Comparison of ENCODE assay signal across 8 cellular contexts in the genomic region with DNA sequence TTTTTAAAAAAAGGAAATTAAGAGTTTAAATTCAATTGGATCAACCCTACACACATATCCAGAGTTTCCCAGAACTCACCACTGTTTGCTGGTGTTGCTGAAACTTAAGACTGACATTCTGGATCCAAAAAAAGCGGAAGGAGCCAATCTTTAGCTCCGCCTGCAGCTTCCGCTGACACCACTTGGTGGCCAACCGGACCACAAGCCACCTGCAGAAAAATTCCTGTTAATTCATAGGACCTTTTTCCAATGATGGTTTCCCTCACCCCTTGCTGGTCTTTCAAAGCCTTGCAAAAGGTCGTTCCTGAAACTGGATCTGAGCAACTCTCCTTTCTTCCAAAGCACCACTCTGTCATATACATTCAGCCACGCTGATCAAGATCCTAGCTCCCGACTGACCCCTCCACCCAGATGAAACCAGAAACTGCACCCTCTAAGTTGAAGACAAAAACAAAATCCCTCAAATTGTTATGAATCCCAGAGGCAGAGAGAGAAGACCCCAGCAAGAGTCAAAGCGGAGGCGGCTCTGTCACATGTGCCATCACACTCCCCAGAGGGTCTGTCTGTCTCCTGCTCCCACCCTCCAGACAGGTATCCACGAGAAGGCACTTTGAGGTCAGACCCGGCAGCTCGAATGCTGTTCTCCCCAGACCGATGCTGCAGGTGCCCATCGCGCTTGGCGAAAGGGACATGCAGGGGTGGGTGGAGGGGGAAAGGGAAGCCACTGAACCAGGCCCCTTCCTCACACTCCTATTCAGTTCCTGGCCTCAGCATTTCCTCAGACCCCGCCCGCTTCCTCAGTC. TPM values are rescaled to one million over a fixed set of nuclear protein-coding genes. Genes with fewer than 3 reads are reported as not detected.
DNase-seq lines count a peak whose midpoint lies in the region; ATAC-seq lines count a peak whose summit lies in the region.

No MANE protein-coding gene starts in this region.

- H3K4me1 ChIP-seq in trophoblast cell (ENCODE audit: control insufficient read depth in 1 of 2, insufficient read depth in 2 of 2, low read length in 2 of 2) = peaks cover 0 to 4% of the 10 kb centered on the region in 2 experiments

- peaks cover 20 to 45% of the 10 kb centered on the region in 2 experiments for H3K36me3 ChIP-seq in trophoblast cell (ENCODE audit: control insufficient read depth in 1 of 2, insufficient read depth in 2 of 2, low read length in 2 of 2)

- peak overlapping the region; percentile 27 for H4K8ac ChIP-seq in trophoblast cell (ENCODE audit: low read depth, low read length)

- 0 to 1% (median 0%) methylated on average over 18 of the region's 18 CpGs for WGBS in adipose tissue, 3 donors
- no CpG with 5 or more reads among the region's 18 CpGs for WGBS in trophoblast cell (ENCODE audit: extremely low coverage, insufficient coverage, insufficient read length)

- H3K79me2 ChIP-seq in trophoblast cell (ENCODE audit: control insufficient read depth, insufficient read depth, low read length, poor library complexity) = peaks cover 8% of the 10 kb centered on the region

- H3K27ac ChIP-seq in adipose tissue (ENCODE audit: low read depth, low read length) = peak overlapping the region; percentile 71
- H3K27ac ChIP-seq in trophoblast cell (ENCODE audit: low read depth, low read length) = no peak overlapping the region

- no peak overlapping the region for H3K23ac ChIP-seq in trophoblast cell (ENCODE audit: low read length)

- H2BK5ac ChIP-seq in trophoblast cell (ENCODE audit: low read depth, low read length, poor library complexity) = no peak overlapping the region

- no peaks in the 10 kb centered on the region for H3K27me3 ChIP-seq in trophoblast cell (ENCODE audit: insufficient read depth, low read length)

- H3K79me1 ChIP-seq in trophoblast cell (ENCODE audit: low read length) = peaks cover 10% of the 10 kb centered on the region

- intact Hi-C loops in cardiac septum (cut with DNase I) = no loop called here

- H3K4me3 ChIP-seq in trophoblast cell (ENCODE audit: low read depth, low read length) = peak overlapping the region; percentile 74

- no peak overlapping the region for H2BK12ac ChIP-seq in trophoblast cell (ENCODE audit: low read length)

- H2BK120ac ChIP-seq in trophoblast cell (ENCODE audit: insufficient read depth, low read length, poor library complexity) = peak overlapping the region; percentile 2

- peak overlapping the region; percentile 24 for H2AK5ac ChIP-seq in trophoblast cell (ENCODE audit: low read length)

- peak overlapping the region; percentile 53 for H3K4ac ChIP-seq in trophoblast cell (ENCODE audit: low read depth, low read length)

- no peak overlapping the region for H3K18ac ChIP-seq in trophoblast cell (ENCODE audit: low read length)

- DNase-seq in stimulated activated CD4-positive, alpha-beta T cell treated with anti-CD3 and anti-CD28 coated beads, Interleukin-15, amount 100 ng/mL, for 24 hours = peak; percentile 57
- DNase-seq in stimulated activated CD4-positive, alpha-beta T cell treated with anti-CD3 and anti-CD28 coated beads, Interleukin-1b, Interleukin-23, amount 100 ng/mL, for 48 hours = no peak
- DNase-seq in OCI-M1 (lab: John Stamatoyannopoulos, UW) = peak; percentile 94
- peak; percentile 79 for DNase-seq in cardiac septum (ENCODE audit: low spot score)
- DNase-seq in trophoblast cell = peak; percentile 61 to 77
- DNase-seq in NK-92 (lab: John Stamatoyannopoulos, UW; ENCODE audit: unreplicated experiment) = no peak

- peaks cover 1% of the 10 kb centered on the region for H3K9me3 ChIP-seq in trophoblast cell (ENCODE audit: insufficient read depth, low read depth, low read length)

- no peak overlapping the region for H2AFZ ChIP-seq in trophoblast cell (ENCODE audit: insufficient read depth, low read length, poor library complexity)

- H3K14ac ChIP-seq in trophoblast cell (ENCODE audit: low read length) = peak overlapping the region; percentile 41

- H3K9ac ChIP-seq in trophoblast cell (ENCODE audit: low read length) = peak overlapping the region; percentile 14

- ATAC-seq in HG03342 (IDR thresholded peaks at IDR 0.05; ENCODE audit: unreplicated experiment) = peak; percentile 8

- H4K12ac ChIP-seq in trophoblast cell (ENCODE audit: low read depth, low read length) = peak overlapping the region; percentile 10

- H3K4me2 ChIP-seq in trophoblast cell (ENCODE audit: low read length) = peak overlapping the region; percentile 67

- H4K91ac ChIP-seq in trophoblast cell (ENCODE audit: low read depth, low read length) = no peak overlapping the region

RNA-seq across cellular contexts. Expression of a gene that starts 0.8 kb away (rescaled TPM):
- 10 to 100 TPM; 19.6 to 42.6 (median 33.7) TPM for polyA plus RNA-seq in adipose tissue
- total RNA-seq in cardiac septum = 70.4 TPM
- 79.4 and 79.9 TPM in 2 replicates for polyA plus RNA-seq in trophoblast cell (2013)

RNA-seq across cellular contexts. Expression of a gene that starts 17.5 kb away (rescaled TPM):
- polyA plus RNA-seq in adipose tissue = 10 to 100 TPM; 31.0 to 45.5 (median 40.4) TPM
- 26.6 TPM for total RNA-seq in cardiac septum
- 80.9 and 82.7 TPM in 2 replicates for polyA plus RNA-seq in trophoblast cell (2013)

RNA-seq across cellular contexts. Expression of a gene that starts 17.8 kb away (rescaled TPM):
- polyA plus RNA-seq in adipose tissue = 10 to 100 TPM; 16.3 to 33.9 (median 33.6) TPM
- total RNA-seq in cardiac septum = 48.4 TPM
- polyA plus RNA-seq in trophoblast cell (2013) = 51.2 and 51.7 TPM in 2 replicates

RNA-seq across cellular contexts. Expression of a gene that starts 30.2 kb away (rescaled TPM):
- 1 to 10 TPM; 1.8 to 3.3 (median 2.9) TPM for polyA plus RNA-seq in adipose tissue
- total RNA-seq in cardiac septum = 6.8 TPM
- polyA plus RNA-seq in trophoblast cell (2013) = 4.4 and 4.6 TPM in 2 replicates

RNA-seq across cellular contexts. Expression of a gene that starts 45.4 kb away (rescaled TPM):
- 1 to 10 TPM; 1.5 to 3.3 (median 2.9) TPM for polyA plus RNA-seq in adipose tissue
- total RNA-seq in cardiac septum = 0.78 TPM
- 48.0 and 51.8 TPM in 2 replicates for polyA plus RNA-seq in trophoblast cell (2013)

Comparison
In these comparisons a context has a peak if more than half of its experiments do, and no peak if none do; other contexts are left out.
1. DNase-seq: peak in stimulated activated CD4-positive, alpha-beta T cell treated with anti-CD3 and anti-CD28 coated beads, Interleukin-15, amount 100 ng/mL, for 24 hours (single experiment), OCI-M1 (single experiment), cardiac septum (single experiment) and trophoblast cell (2 of 2); none in stimulated activated CD4-positive, alpha-beta T cell treated with anti-CD3 and anti-CD28 coated beads, Interleukin-1b, Interleukin-23, amount 100 ng/mL, for 48 hours (single experiment) and NK-92 (single experiment).